ENCODE assay signal across 9 cellular contexts in genomic region chr5:65928860-65929259, GRCh38. TPM values are rescaled to one million over a fixed set of nuclear protein-coding genes. Genes with fewer than 3 reads are reported as not detected.
DNase-seq lines count a peak whose midpoint lies in the region; ATAC-seq and TF ChIP-seq lines count a peak whose summit lies in the region.
"Had no signal": no experiment of that assay in that cellular context is flagged by ENCODE, and none has a peak within 500 bp of the region (broad histone marks: within the 10 kb centered on the region; RNA-seq: fewer than 3 reads in every experiment).

No MANE protein-coding gene starts in this region.

- peaks cover 48% of the 10 kb centered on the region for H3K4me1 Mint-ChIP-seq in activated naive CD4-positive, alpha-beta T cell treated with anti-CD3 and anti-CD28 coated beads, Interleukin-2, amount 10 ng/mL, durations not matched to agents 7 days and 5 days
- H3K4me1 Mint-ChIP-seq in type B pancreatic cell (ENCODE audit: unreplicated experiment), result peaks cover 36% of the 10 kb centered on the region

- intact Hi-C loops in ascending aorta (cut with DNase I), result loop anchor here (5.0 to 10.0 kb wide), 2 partner anchors 204 to 892 kb away; partner anchors contain the start of genes NLN and SGTB

- peak overlapping the region; percentile 100 for H3K4me3 Mint-ChIP-seq in activated naive CD4-positive, alpha-beta T cell treated with anti-CD3 and anti-CD28 coated beads, Interleukin-2, amount 10 ng/mL, durations not matched to agents 7 days and 5 days
- peak overlapping the region; percentile 95 for H3K4me3 Mint-ChIP-seq in type B pancreatic cell

- H3K27ac ChIP-seq in ascending aorta, result no peak overlapping the region

- ATAC-seq in HG02623 (IDR thresholded peaks at IDR 0.05; ENCODE audit: unreplicated experiment) (no peak), HG03175 (IDR thresholded peaks at IDR 0.05; ENCODE audit: unreplicated experiment) (no peak)

- H3K27me3 ChIP-seq in ascending aorta (no peaks in the 10 kb centered on the region), kidney epithelial cell (ENCODE audit: control insufficient read depth, insufficient read depth, low read length) (no peaks in the 10 kb centered on the region)

- H3K27me3 Mint-ChIP-seq in activated naive CD4-positive, alpha-beta T cell treated with anti-CD3 and anti-CD28 coated beads, Interleukin-2, amount 10 ng/mL, durations not matched to agents 7 days and 5 days, result peaks cover 10% of the 10 kb centered on the region
- no peaks in the 10 kb centered on the region for H3K27me3 Mint-ChIP-seq in type B pancreatic cell

- H3K9me3 Mint-ChIP-seq in activated naive CD4-positive, alpha-beta T cell treated with anti-CD3 and anti-CD28 coated beads, Interleukin-2, amount 10 ng/mL, durations not matched to agents 7 days and 5 days, result no peaks in the 10 kb centered on the region
- H3K9me3 Mint-ChIP-seq in type B pancreatic cell, result peaks cover 4% of the 10 kb centered on the region

- H3K36me3 Mint-ChIP-seq in activated naive CD4-positive, alpha-beta T cell treated with anti-CD3 and anti-CD28 coated beads, Interleukin-2, amount 10 ng/mL, durations not matched to agents 7 days and 5 days, result peaks cover 35% of the 10 kb centered on the region
- H3K36me3 Mint-ChIP-seq in type B pancreatic cell, result peaks cover 17% of the 10 kb centered on the region

- H3K36me3 ChIP-seq in ascending aorta (no peaks in the 10 kb centered on the region), kidney epithelial cell (ENCODE audit: control insufficient read depth, insufficient read depth, low read length) (no peaks in the 10 kb centered on the region)

- no peak for DNase-seq in activated naive CD4-positive, alpha-beta T cell treated with anti-CD3 and anti-CD28 coated beads, Interleukin-2, amount 10 ng/mL, durations not matched to agents 7 days and 5 days
- DNase-seq in activated naive CD4-positive, alpha-beta T cell treated with anti-CD3 and anti-CD28 coated beads, Interleukin-2, amount 50 U/mL, for 16 hours, result no peak
- DNase-seq in ascending aorta (ENCODE audit: low spot score in 2 of 2) (no peak), kidney epithelial cell (ENCODE audit: low read depth) (no peak), type B pancreatic cell (ENCODE audit: extremely low spot score, unreplicated experiment) (no peak), ecto neural progenitor cell (ENCODE audit: low spot score) (no peak)
- DNase-seq: stimulated activated CD4-positive, alpha-beta T cell treated with anti-CD3 and anti-CD28 coated beads, Interleukin-15, amount 100 ng/mL, for 24 hours had no signal

- no peaks in the 10 kb centered on the region for H3K9me3 ChIP-seq in ascending aorta

- peaks cover 0 to 14% of the 10 kb centered on the region in 2 donors for H3K4me1 ChIP-seq in ascending aorta

- H3K4me3 ChIP-seq in ascending aorta (peak overlapping the region; percentile 97 to 99), kidney epithelial cell (ENCODE audit: low read depth, low read length) (peak overlapping the region; percentile 99)

- no peak overlapping the region for H3K27ac Mint-ChIP-seq in activated naive CD4-positive, alpha-beta T cell treated with anti-CD3 and anti-CD28 coated beads, Interleukin-2, amount 10 ng/mL, durations not matched to agents 7 days and 5 days
- peak overlapping the region; percentile 97 for H3K27ac Mint-ChIP-seq in type B pancreatic cell

- CTCF ChIA-PET in activated naive CD4-positive, alpha-beta T cell treated with anti-CD3 and anti-CD28 coated beads, Interleukin-2, amount 10 ng/mL, durations not matched to agents 7 days and 5 days (lab: Charles Lee), result no interaction called here

- TF ChIP-seq CTCF in ascending aorta (IDR thresholded peaks at IDR 0.05) (no peak), kidney epithelial cell (IDR thresholded peaks at IDR 0.05; ENCODE audit: insufficient read depth, low read length, poor library complexity, severe bottlenecking) (no peak), type B pancreatic cell (conservative IDR thresholded peaks at IDR 0.05) (no peak)

RNA-seq across cellular contexts. Expression of gene ERBIN, which starts 2.5 kb away (rescaled TPM):
- 12.0 TPM for total RNA-seq in ascending aorta
- 58.1 and 66.6 TPM in 2 replicates for total RNA-seq in kidney epithelial cell
- total RNA-seq in type B pancreatic cell (ENCODE audit: low replicate concordance), result 57.5 and 60.2 TPM in 2 replicates
